ENCODE assay signal across 1 cellular context in genomic region chr14:31270196-31270772, GRCh38.
TF ChIP-seq lines count a peak whose summit lies in the region.

No MANE protein-coding gene starts in this region.

TF ChIP-seq in HepG2, 621 proteins besides CTCF, POLR2A, EP300 and RAD21 (continued from another document and continues in another):
- no peak for TF ChIP-seq KIAA2018 (CRISPR knock-in tag; IDR thresholded peaks at IDR 0.05; ENCODE audit: borderline replicate concordance)
- no peak for TF ChIP-seq KAT8 (CRISPR knock-in tag; IDR thresholded peaks at IDR 0.05)
- TF ChIP-seq SNAPC4 (CRISPR knock-in tag; IDR thresholded peaks at IDR 0.05), result no peak
- peak; percentile 72; the same call in 1 of the 2 replicates for TF ChIP-seq ATF5 (CRISPR knock-in tag; IDR thresholded peaks at IDR 0.05; ENCODE audit: low read depth)
- TF ChIP-seq ZNF33B (CRISPR knock-in tag; IDR thresholded peaks at IDR 0.05), result no peak
- TF ChIP-seq GLI4 (CRISPR knock-in tag; IDR thresholded peaks at IDR 0.05; ENCODE audit: borderline replicate concordance), result no peak
- no peak for TF ChIP-seq SATB2 (CRISPR knock-in tag; IDR thresholded peaks at IDR 0.05)
- no peak for TF ChIP-seq THRA (CRISPR knock-in tag; IDR thresholded peaks at IDR 0.05; ENCODE audit: borderline replicate concordance)
- no peak for TF ChIP-seq NFYC (CRISPR knock-in tag; IDR thresholded peaks at IDR 0.05)
- peak; percentile 72; the same call in 1 of the 2 replicates for TF ChIP-seq HIC2 (CRISPR knock-in tag; IDR thresholded peaks at IDR 0.05; ENCODE audit: low read depth)
- 0 out of 2 replicates have a peak, but pooled peaks have one; percentile 34 for TF ChIP-seq HMG20B (CRISPR knock-in tag; conservative IDR thresholded peaks at IDR 0.05)
- TF ChIP-seq SOX5 (CRISPR knock-in tag; IDR thresholded peaks at IDR 0.05; ENCODE audit: borderline replicate concordance), result no peak
- TF ChIP-seq ZNF333 (CRISPR knock-in tag; IDR thresholded peaks at IDR 0.05; ENCODE audit: borderline replicate concordance), result peak; percentile 79; the same call in 1 of the 2 replicates
- TF ChIP-seq GATAD1 (CRISPR knock-in tag; IDR thresholded peaks at IDR 0.05), result no peak
- TF ChIP-seq SETDB1 (CRISPR knock-in tag; IDR thresholded peaks at IDR 0.05; ENCODE audit: borderline replicate concordance), result peak; percentile 66; the same call in 1 of the 2 replicates
- peak; percentile 16 to 84; a peak in 2 of 4 replicates for TF ChIP-seq HMGXB4 (CRISPR knock-in tag; IDR thresholded peaks at IDR 0.05; ENCODE audit: borderline replicate concordance in 1 of 2, low read depth in 1 of 2)
- TF ChIP-seq PCBP2 (optimal IDR thresholded peaks at IDR 0.05; ENCODE audit: low read depth, low read length, poor library complexity, severe bottlenecking), result no peak
- TF ChIP-seq RBFOX2 (IDR thresholded peaks at IDR 0.05; ENCODE audit: low read depth, low read length), result no peak
- no peak for TF ChIP-seq ZNF432 (CRISPR knock-in tag; IDR thresholded peaks at IDR 0.05; ENCODE audit: borderline replicate concordance)
- no peak for TF ChIP-seq SAP130 (CRISPR knock-in tag; IDR thresholded peaks at IDR 0.05; ENCODE audit: low read depth)
- TF ChIP-seq REXO4 (CRISPR knock-in tag; IDR thresholded peaks at IDR 0.05; ENCODE audit: borderline replicate concordance), result no peak
- TF ChIP-seq TCF12 (IDR thresholded peaks at IDR 0.05), result no peak
- no peak for TF ChIP-seq TCF12 (CRISPR knock-in tag; IDR thresholded peaks at IDR 0.05)
- no peak for TF ChIP-seq ZNF18 (CRISPR knock-in tag; IDR thresholded peaks at IDR 0.05; ENCODE audit: insufficient replicate concordance)
- TF ChIP-seq ZNF503 (CRISPR knock-in tag; IDR thresholded peaks at IDR 0.05), result no peak
- no peak for TF ChIP-seq ZNF83 (CRISPR knock-in tag; IDR thresholded peaks at IDR 0.05; ENCODE audit: borderline replicate concordance)
- TF ChIP-seq HDAC1 (CRISPR knock-in tag; IDR thresholded peaks at IDR 0.05), result no peak; the same call in 1 of the 2 replicates
- TF ChIP-seq SKIL (CRISPR knock-in tag; IDR thresholded peaks at IDR 0.05; ENCODE audit: borderline replicate concordance), result no peak
